Comparison of ENCODE assay signal across 2 cellular contexts in genomic region chr14:71952381-71953363, GRCh38.
A peak's percentile ranks its signal among the peaks of the same experiment; 100 is the strongest.
TF ChIP-seq lines count a peak whose summit lies in the region.

No MANE protein-coding gene starts in this region.

TF ChIP-seq in IMR-90, 13 proteins besides CTCF, POLR2A, EP300 and RAD21 (continued from another document):
- TF ChIP-seq RCOR1 (IDR thresholded peaks at IDR 0.05; ENCODE audit: insufficient replicate concordance, low read length) (no peak), NFE2L2 (IDR thresholded peaks at IDR 0.05; ENCODE audit: low read depth, low read length) (peak; percentile 27; the same call in 1 of the 2 replicates), MAFK (IDR thresholded peaks at IDR 0.05; ENCODE audit: low read depth, low read length) (no peak)

TF ChIP-seq in GM12878, 131 proteins besides CTCF, POLR2A, EP300 and RAD21 (continued from another document):
- TF ChIP-seq, protein P1, sequence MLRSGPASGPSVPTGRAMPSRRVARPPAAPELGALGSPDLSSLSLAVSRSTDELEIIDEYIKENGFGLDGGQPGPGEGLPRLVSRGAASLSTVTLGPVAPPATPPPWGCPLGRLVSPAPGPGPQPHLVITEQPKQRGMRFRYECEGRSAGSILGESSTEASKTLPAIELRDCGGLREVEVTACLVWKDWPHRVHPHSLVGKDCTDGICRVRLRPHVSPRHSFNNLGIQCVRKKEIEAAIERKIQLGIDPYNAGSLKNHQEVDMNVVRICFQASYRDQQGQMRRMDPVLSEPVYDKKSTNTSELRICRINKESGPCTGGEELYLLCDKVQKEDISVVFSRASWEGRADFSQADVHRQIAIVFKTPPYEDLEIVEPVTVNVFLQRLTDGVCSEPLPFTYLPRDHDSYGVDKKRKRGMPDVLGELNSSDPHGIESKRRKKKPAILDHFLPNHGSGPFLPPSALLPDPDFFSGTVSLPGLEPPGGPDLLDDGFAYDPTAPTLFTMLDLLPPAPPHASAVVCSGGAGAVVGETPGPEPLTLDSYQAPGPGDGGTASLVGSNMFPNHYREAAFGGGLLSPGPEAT (IDR thresholded peaks at IDR 0.05; ENCODE audit: low read depth) = no peak
- TF ChIP-seq MEF2B (IDR thresholded peaks at IDR 0.05; ENCODE audit: partially characterized antibody, poor library complexity, severe bottlenecking) (peak; percentile 40), IKZF2 (IDR thresholded peaks at IDR 0.05) (0 out of 4 replicates have a peak, but pooled peaks of 1 of the 2 experiments have one; percentile 14), NFXL1 (IDR thresholded peaks at IDR 0.05; ENCODE audit: borderline replicate concordance) (no peak), ZZZ3 (IDR thresholded peaks at IDR 0.05; ENCODE audit: control insufficient read depth, insufficient read length, low read depth) (no peak), SMAD5 (IDR thresholded peaks at IDR 0.05; ENCODE audit: low read depth) (no peak), MEF2A (IDR thresholded peaks at IDR 0.05; ENCODE audit: insufficient read depth, low read depth, low read length) (peak; percentile 65; the same call in 1 of the 2 replicates), ZBTB40 (IDR thresholded peaks at IDR 0.05; ENCODE audit: borderline replicate concordance) (no peak), IRF4 (IDR thresholded peaks at IDR 0.05; ENCODE audit: low read depth, low read length) (no peak), BCLAF1 (IDR thresholded peaks at IDR 0.05) (no peak), NBN (IDR thresholded peaks at IDR 0.05) (no peak), DPF2 (IDR thresholded peaks at IDR 0.05) (no peak), SIN3A (IDR thresholded peaks at IDR 0.05; ENCODE audit: low read depth, low read length) (no peak), RUNX3 (IDR thresholded peaks at IDR 0.05; ENCODE audit: low read length) (peak; percentile 34; the same call in 1 of the 2 replicates), JUNB (IDR thresholded peaks at IDR 0.05) (peak; percentile 56), TCF7 (IDR thresholded peaks at IDR 0.05; ENCODE audit: borderline replicate concordance) (peak; percentile 75), BHLHE40 (IDR thresholded peaks at IDR 0.05; ENCODE audit: borderline replicate concordance in 1 of 2, low read depth in 2 of 2, low read length in 1 of 2) (no peak)
- TF ChIP-seq, protein P2, sequence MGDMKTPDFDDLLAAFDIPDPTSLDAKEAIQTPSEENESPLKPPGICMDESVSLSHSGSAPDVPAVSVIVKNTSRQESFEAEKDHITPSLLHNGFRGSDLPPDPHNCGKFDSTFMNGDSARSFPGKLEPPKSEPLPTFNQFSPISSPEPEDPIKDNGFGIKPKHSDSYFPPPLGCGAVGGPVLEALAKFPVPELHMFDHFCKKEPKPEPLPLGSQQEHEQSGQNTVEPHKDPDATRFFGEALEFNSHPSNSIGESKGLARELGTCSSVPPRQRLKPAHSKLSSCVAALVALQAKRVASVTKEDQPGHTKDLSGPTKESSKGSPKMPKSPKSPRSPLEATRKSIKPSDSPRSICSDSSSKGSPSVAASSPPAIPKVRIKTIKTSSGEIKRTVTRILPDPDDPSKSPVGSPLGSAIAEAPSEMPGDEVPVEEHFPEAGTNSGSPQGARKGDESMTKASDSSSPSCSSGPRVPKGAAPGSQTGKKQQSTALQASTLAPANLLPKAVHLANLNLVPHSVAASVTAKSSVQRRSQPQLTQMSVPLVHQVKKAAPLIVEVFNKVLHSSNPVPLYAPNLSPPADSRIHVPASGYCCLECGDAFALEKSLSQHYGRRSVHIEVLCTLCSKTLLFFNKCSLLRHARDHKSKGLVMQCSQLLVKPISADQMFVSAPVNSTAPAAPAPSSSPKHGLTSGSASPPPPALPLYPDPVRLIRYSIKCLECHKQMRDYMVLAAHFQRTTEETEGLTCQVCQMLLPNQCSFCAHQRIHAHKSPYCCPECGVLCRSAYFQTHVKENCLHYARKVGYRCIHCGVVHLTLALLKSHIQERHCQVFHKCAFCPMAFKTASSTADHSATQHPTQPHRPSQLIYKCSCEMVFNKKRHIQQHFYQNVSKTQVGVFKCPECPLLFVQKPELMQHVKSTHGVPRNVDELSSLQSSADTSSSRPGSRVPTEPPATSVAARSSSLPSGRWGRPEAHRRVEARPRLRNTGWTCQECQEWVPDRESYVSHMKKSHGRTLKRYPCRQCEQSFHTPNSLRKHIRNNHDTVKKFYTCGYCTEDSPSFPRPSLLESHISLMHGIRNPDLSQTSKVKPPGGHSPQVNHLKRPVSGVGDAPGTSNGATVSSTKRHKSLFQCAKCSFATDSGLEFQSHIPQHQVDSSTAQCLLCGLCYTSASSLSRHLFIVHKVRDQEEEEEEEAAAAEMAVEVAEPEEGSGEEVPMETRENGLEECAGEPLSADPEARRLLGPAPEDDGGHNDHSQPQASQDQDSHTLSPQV (IDR thresholded peaks at IDR 0.05) = 0 out of 2 replicates have a peak, but pooled peaks have one; percentile 12
TF ChIP-seq in GM12878: peak in this region for 7.
